1 cellular context compared by ENCODE assay signal in genomic region chr1:157138220-157139124, GRCh38.
TF ChIP-seq lines count a peak whose summit lies in the region.

Gene ETV3 (minus strand): TSS chr1:157138395. CDS start chr1:157136352, 2,043 bp downstream.

TF ChIP-seq in HepG2, 621 proteins besides CTCF, POLR2A, EP300 and RAD21 (continued from another document and continues in another):
- TF ChIP-seq ZBTB33 (CRISPR knock-in tag; IDR thresholded peaks at IDR 0.05) (no peak), HNRNPUL1 (IDR thresholded peaks at IDR 0.05; ENCODE audit: low read depth, low read length) (no peak), ZNF674 (CRISPR knock-in tag; IDR thresholded peaks at IDR 0.05; ENCODE audit: low read depth) (no peak), YEATS4 (CRISPR knock-in tag; IDR thresholded peaks at IDR 0.05; ENCODE audit: borderline replicate concordance) (peak; percentile 74; the same call in 1 of the 2 replicates), ZBTB38 (CRISPR knock-in tag; IDR thresholded peaks at IDR 0.05) (peak; percentile 75), ZBTB8A (CRISPR knock-in tag; IDR thresholded peaks at IDR 0.05; ENCODE audit: borderline replicate concordance, low read depth) (no peak), KAT2B (IDR thresholded peaks at IDR 0.05; ENCODE audit: borderline replicate concordance, low read depth, low read length) (no peak), NFATC3 (CRISPR knock-in tag; IDR thresholded peaks at IDR 0.05) (no peak), GLI4 (CRISPR knock-in tag; IDR thresholded peaks at IDR 0.05; ENCODE audit: borderline replicate concordance) (peak; percentile 81; the same call in 1 of the 2 replicates), ZNF629 (CRISPR knock-in tag; conservative IDR thresholded peaks at IDR 0.05) (no peak), POGZ (CRISPR knock-in tag; IDR thresholded peaks at IDR 0.05) (peak; percentile 70), PAX8 (CRISPR knock-in tag; IDR thresholded peaks at IDR 0.05; ENCODE audit: borderline replicate concordance) (no peak; the same call in 1 of the 2 replicates), SNRNP70 (IDR thresholded peaks at IDR 0.05; ENCODE audit: low read depth, low read length) (no peak), ATF4 (CRISPR knock-in tag; IDR thresholded peaks at IDR 0.05) (peak in 1 of 2 experiments; percentile 34; a peak in 1 of 4 replicates), HNF1B (CRISPR knock-in tag; IDR thresholded peaks at IDR 0.05) (no peak), JARID2 (CRISPR knock-in tag; IDR thresholded peaks at IDR 0.05; ENCODE audit: insufficient replicate concordance) (no peak), ZNF678 (CRISPR knock-in tag; IDR thresholded peaks at IDR 0.05) (no peak), ZNF274 (CRISPR knock-in tag; IDR thresholded peaks at IDR 0.05) (peak; percentile 45; the same call in 1 of the 2 replicates), MIER3 (CRISPR knock-in tag; IDR thresholded peaks at IDR 0.05; ENCODE audit: borderline replicate concordance) (no peak), TCF7 (IDR thresholded peaks at IDR 0.05; ENCODE audit: low read depth) (no peak), FOXO1 (CRISPR knock-in tag; IDR thresholded peaks at IDR 0.05) (0 out of 2 replicates have a peak, but pooled peaks have one; percentile 7), ISX (CRISPR knock-in tag; conservative IDR thresholded peaks at IDR 0.05) (no peak), HOXA3 (CRISPR knock-in tag; IDR thresholded peaks at IDR 0.05) (peak; percentile 86), UBTF (CRISPR knock-in tag; IDR thresholded peaks at IDR 0.05) (peak; percentile 90), SNAI1 (CRISPR knock-in tag; IDR thresholded peaks at IDR 0.05; ENCODE audit: borderline replicate concordance) (peak; percentile 80; the same call in 1 of the 2 replicates), FLYWCH1 (CRISPR knock-in tag; IDR thresholded peaks at IDR 0.05) (0 out of 2 replicates have a peak, but pooled peaks have one; percentile 68), ZNF362 (CRISPR knock-in tag; IDR thresholded peaks at IDR 0.05; ENCODE audit: borderline replicate concordance) (no peak), BORCS8-MEF2B (CRISPR knock-in tag; IDR thresholded peaks at IDR 0.05) (peak; percentile 87), ZNF850 (CRISPR knock-in tag; conservative IDR thresholded peaks at IDR 0.05) (peak; percentile 82; the same call in 1 of the 2 replicates), CBFB (CRISPR knock-in tag; IDR thresholded peaks at IDR 0.05) (peak; percentile 23), LCORL (IDR thresholded peaks at IDR 0.05) (no peak), LCORL (CRISPR knock-in tag; IDR thresholded peaks at IDR 0.05) (peak; percentile 62; the same call in 1 of the 2 replicates)
- TF ChIP-seq, protein P1, sequence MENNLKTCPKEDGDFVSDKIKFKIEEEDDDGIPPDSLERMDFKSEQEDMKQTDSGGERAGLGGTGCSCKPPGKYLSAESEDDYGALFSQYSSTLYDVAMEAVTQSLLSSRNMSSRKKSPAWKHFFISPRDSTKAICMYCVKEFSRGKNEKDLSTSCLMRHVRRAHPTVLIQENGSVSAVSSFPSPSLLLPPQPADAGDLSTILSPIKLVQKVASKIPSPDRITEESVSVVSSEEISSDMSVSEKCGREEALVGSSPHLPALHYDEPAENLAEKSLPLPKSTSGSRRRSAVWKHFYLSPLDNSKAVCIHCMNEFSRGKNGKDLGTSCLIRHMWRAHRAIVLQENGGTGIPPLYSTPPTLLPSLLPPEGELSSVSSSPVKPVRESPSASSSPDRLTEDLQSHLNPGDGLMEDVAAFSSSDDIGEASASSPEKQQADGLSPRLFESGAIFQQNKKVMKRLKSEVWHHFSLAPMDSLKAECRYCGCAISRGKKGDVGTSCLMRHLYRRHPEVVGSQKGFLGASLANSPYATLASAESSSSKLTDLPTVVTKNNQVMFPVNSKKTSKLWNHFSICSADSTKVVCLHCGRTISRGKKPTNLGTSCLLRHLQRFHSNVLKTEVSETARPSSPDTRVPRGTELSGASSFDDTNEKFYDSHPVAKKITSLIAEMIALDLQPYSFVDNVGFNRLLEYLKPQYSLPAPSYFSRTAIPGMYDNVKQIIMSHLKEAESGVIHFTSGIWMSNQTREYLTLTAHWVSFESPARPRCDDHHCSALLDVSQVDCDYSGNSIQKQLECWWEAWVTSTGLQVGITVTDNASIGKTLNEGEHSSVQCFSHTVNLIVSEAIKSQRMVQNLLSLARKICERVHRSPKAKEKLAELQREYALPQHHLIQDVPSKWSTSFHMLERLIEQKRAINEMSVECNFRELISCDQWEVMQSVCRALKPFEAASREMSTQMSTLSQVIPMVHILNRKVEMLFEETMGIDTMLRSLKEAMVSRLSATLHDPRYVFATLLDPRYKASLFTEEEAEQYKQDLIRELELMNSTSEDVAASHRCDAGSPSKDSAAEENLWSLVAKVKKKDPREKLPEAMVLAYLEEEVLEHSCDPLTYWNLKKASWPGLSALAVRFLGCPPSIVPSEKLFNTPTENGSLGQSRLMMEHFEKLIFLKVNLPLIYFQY (CRISPR knock-in tag; IDR thresholded peaks at IDR 0.05; ENCODE audit: borderline replicate concordance) = peak; percentile 91; the same call in 1 of the 2 replicates
- TF ChIP-seq, protein P2, sequence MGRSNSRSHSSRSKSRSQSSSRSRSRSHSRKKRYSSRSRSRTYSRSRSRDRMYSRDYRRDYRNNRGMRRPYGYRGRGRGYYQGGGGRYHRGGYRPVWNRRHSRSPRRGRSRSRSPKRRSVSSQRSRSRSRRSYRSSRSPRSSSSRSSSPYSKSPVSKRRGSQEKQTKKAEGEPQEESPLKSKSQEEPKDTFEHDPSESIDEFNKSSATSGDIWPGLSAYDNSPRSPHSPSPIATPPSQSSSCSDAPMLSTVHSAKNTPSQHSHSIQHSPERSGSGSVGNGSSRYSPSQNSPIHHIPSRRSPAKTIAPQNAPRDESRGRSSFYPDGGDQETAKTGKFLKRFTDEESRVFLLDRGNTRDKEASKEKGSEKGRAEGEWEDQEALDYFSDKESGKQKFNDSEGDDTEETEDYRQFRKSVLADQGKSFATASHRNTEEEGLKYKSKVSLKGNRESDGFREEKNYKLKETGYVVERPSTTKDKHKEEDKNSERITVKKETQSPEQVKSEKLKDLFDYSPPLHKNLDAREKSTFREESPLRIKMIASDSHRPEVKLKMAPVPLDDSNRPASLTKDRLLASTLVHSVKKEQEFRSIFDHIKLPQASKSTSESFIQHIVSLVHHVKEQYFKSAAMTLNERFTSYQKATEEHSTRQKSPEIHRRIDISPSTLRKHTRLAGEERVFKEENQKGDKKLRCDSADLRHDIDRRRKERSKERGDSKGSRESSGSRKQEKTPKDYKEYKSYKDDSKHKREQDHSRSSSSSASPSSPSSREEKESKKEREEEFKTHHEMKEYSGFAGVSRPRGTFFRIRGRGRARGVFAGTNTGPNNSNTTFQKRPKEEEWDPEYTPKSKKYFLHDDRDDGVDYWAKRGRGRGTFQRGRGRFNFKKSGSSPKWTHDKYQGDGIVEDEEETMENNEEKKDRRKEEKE (IDR thresholded peaks at IDR 0.05) = no peak
- TF ChIP-seq, protein P3, sequence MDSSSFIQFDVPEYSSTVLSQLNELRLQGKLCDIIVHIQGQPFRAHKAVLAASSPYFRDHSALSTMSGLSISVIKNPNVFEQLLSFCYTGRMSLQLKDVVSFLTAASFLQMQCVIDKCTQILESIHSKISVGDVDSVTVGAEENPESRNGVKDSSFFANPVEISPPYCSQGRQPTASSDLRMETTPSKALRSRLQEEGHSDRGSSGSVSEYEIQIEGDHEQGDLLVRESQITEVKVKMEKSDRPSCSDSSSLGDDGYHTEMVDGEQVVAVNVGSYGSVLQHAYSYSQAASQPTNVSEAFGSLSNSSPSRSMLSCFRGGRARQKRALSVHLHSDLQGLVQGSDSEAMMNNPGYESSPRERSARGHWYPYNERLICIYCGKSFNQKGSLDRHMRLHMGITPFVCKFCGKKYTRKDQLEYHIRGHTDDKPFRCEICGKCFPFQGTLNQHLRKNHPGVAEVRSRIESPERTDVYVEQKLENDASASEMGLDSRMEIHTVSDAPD (CRISPR knock-in tag; IDR thresholded peaks at IDR 0.05) = no peak
- TF ChIP-seq, protein P4, sequence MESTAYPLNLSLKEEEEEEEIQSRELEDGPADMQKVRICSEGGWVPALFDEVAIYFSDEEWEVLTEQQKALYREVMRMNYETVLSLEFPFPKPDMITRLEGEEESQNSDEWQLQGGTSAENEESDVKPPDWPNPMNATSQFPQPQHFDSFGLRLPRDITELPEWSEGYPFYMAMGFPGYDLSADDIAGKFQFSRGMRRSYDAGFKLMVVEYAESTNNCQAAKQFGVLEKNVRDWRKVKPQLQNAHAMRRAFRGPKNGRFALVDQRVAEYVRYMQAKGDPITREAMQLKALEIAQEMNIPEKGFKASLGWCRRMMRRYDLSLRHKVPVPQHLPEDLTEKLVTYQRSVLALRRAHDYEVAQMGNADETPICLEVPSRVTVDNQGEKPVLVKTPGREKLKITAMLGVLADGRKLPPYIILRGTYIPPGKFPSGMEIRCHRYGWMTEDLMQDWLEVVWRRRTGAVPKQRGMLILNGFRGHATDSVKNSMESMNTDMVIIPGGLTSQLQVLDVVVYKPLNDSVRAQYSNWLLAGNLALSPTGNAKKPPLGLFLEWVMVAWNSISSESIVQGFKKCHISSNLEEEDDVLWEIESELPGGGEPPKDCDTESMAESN (CRISPR knock-in tag; conservative IDR thresholded peaks at IDR 0.05) = peak; percentile 88
- TF ChIP-seq, protein P5, sequence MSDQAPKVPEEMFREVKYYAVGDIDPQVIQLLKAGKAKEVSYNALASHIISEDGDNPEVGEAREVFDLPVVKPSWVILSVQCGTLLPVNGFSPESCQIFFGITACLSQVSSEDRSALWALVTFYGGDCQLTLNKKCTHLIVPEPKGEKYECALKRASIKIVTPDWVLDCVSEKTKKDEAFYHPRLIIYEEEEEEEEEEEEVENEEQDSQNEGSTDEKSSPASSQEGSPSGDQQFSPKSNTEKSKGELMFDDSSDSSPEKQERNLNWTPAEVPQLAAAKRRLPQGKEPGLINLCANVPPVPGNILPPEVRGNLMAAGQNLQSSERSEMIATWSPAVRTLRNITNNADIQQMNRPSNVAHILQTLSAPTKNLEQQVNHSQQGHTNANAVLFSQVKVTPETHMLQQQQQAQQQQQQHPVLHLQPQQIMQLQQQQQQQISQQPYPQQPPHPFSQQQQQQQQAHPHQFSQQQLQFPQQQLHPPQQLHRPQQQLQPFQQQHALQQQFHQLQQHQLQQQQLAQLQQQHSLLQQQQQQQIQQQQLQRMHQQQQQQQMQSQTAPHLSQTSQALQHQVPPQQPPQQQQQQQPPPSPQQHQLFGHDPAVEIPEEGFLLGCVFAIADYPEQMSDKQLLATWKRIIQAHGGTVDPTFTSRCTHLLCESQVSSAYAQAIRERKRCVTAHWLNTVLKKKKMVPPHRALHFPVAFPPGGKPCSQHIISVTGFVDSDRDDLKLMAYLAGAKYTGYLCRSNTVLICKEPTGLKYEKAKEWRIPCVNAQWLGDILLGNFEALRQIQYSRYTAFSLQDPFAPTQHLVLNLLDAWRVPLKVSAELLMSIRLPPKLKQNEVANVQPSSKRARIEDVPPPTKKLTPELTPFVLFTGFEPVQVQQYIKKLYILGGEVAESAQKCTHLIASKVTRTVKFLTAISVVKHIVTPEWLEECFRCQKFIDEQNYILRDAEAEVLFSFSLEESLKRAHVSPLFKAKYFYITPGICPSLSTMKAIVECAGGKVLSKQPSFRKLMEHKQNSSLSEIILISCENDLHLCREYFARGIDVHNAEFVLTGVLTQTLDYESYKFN (CRISPR knock-in tag; conservative IDR thresholded peaks at IDR 0.05) = peak; percentile 39
